ENCODE assay signal across 17 cellular contexts in the genomic region with DNA sequence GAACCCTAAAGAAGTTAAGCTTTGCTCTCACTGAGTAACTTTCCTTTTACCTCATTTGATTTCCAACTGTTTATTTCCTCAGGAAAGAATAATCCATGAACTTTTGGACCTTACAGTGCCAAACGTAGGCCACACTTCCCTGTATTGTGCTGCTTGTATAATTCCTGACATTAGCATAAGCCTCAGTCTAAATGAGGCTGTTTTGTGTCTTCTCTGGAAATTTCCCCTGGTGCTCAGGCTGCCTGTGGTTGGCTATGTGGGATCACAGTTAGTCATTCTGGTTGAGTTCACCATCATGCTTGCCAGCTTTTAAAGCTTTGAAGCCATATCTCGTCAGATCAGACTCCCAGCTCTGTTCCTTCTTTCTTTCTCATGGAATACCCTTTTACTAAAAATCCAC.
A peak's percentile ranks its signal among the peaks of the same experiment; 100 is the strongest.
DNase-seq lines count a peak whose midpoint lies in the region; ATAC-seq and TF ChIP-seq lines count a peak whose summit lies in the region.
"Had no signal": no experiment of that assay in that cellular context is flagged by ENCODE, and none has a peak within 500 bp of the region (broad histone marks: within the 10 kb centered on the region; RNA-seq: fewer than 3 reads in every experiment).

No MANE protein-coding gene starts in this region.

- peaks cover 73% of the 10 kb centered on the region for H3K4me1 Mint-ChIP-seq in activated CD8-positive, alpha-beta T cell treated with anti-CD3 and anti-CD28 coated beads for 36 hours (ENCODE audit: low read depth)
- H3K4me1 Mint-ChIP-seq in stimulated activated memory B cell treated with anti-CD40 and anti-IgM and Interleukin-4, amounts not matched to agents 10 μg/mL and 1 μg/mL and 100 μg/mL, for 72 hours: peaks cover 11% of the 10 kb centered on the region

- no peaks in the 10 kb centered on the region for H3K36me3 ChIP-seq in heart right ventricle
- H3K36me3 ChIP-seq: BE2C, HAP-1, pancreas, thyroid gland had no signal

- peaks cover 4% of the 10 kb centered on the region for H3K9me3 Mint-ChIP-seq in activated CD8-positive, alpha-beta T cell treated with anti-CD3 and anti-CD28 coated beads for 36 hours
- no peaks in the 10 kb centered on the region for H3K9me3 Mint-ChIP-seq in stimulated activated memory B cell treated with anti-CD40 and anti-IgM and Interleukin-4, amounts not matched to agents 10 μg/mL and 1 μg/mL and 100 μg/mL, for 72 hours
- H3K9me3 Mint-ChIP-seq: WTC11 had no signal

- H3K36me3 Mint-ChIP-seq in activated CD8-positive, alpha-beta T cell treated with anti-CD3 and anti-CD28 coated beads for 36 hours (ENCODE audit: low read depth): peaks cover 22% of the 10 kb centered on the region
- no peaks in the 10 kb centered on the region for H3K36me3 Mint-ChIP-seq in stimulated activated memory B cell treated with anti-CD40 and anti-IgM and Interleukin-4, amounts not matched to agents 10 μg/mL and 1 μg/mL and 100 μg/mL, for 72 hours
- H3K36me3 Mint-ChIP-seq: WTC11 had no signal

- H3K27ac ChIP-seq in heart right ventricle: peak overlapping the region in 8 of 10 donors; percentile 13 to 76 (median 63)
- H3K27ac ChIP-seq: pancreas had no signal

- WGBS in heart right ventricle, 2 donors: 54 to 59% methylated on average over 2 of the region's 2 CpGs

- H3K4me3 ChIP-seq in heart right ventricle: no peak overlapping the region
- H3K4me3 ChIP-seq: HAP-1, pancreas, thyroid gland had no signal

- no peaks in the 10 kb centered on the region for H3K9me3 ChIP-seq in heart right ventricle
- H3K9me3 ChIP-seq: BE2C, HAP-1, pancreas, thyroid gland had no signal

- no peak for TF ChIP-seq CTCF in heart right ventricle (IDR thresholded peaks at IDR 0.05)
- TF ChIP-seq CTCF in activated CD8-positive, alpha-beta T cell treated with anti-CD3 and anti-CD28 coated beads for 36 hours (IDR thresholded peaks at IDR 0.05): no peak

- POLR2A ChIA-PET in activated CD8-positive, alpha-beta T cell treated with anti-CD3 and anti-CD28 coated beads for 36 hours (lab: Charles Lee): interaction anchor here (1.5 kb wide), 1 partner anchor 16 kb away, joined by 3 read pairs; no protein-coding TSS in a partner anchor

- peak overlapping the region; percentile 89 for H3K27ac Mint-ChIP-seq in activated CD8-positive, alpha-beta T cell treated with anti-CD3 and anti-CD28 coated beads for 36 hours
- H3K27ac Mint-ChIP-seq in stimulated activated memory B cell treated with anti-CD40 and anti-IgM and Interleukin-4, amounts not matched to agents 10 μg/mL and 1 μg/mL and 100 μg/mL, for 72 hours: peak overlapping the region; percentile 52
- H3K27ac Mint-ChIP-seq: WTC11 had no signal

- no peaks in the 10 kb centered on the region for H3K27me3 ChIP-seq in heart right ventricle
- H3K27me3 ChIP-seq: BE2C, pancreas, thyroid gland had no signal

- no peaks in the 10 kb centered on the region for H3K27me3 Mint-ChIP-seq in activated CD8-positive, alpha-beta T cell treated with anti-CD3 and anti-CD28 coated beads for 36 hours
- no peaks in the 10 kb centered on the region for H3K27me3 Mint-ChIP-seq in stimulated activated memory B cell treated with anti-CD40 and anti-IgM and Interleukin-4, amounts not matched to agents 10 μg/mL and 1 μg/mL and 100 μg/mL, for 72 hours

- peaks cover 0 to 51% (median 18%) of the 10 kb centered on the region in 9 donors for H3K4me1 ChIP-seq in heart right ventricle
- H3K4me1 ChIP-seq: BE2C, HAP-1 had no signal

- CTCF ChIA-PET in activated CD8-positive, alpha-beta T cell treated with anti-CD3 and anti-CD28 coated beads for 36 hours (lab: Charles Lee): interaction anchor here (1.0 to 4.5 kb wide), 4 partner anchors 13 to 137 kb away, joined by 3 to 26 read pairs (median 4); no protein-coding TSS in a partner anchor

- DNase-seq in heart right ventricle (peak in 1 of 2 donors; percentile 42), Right ventricle myocardium inferior (ENCODE audit: missing footprints) (no peak), fibroblast of peridontal ligament (ENCODE audit: extremely low read depth) (peak; percentile 76), NCI-H69 (lab: John Stamatoyannopoulos, UW) (no peak), DMS79 (lab: John Stamatoyannopoulos, UW) (no peak), NCI-H345 (lab: John Stamatoyannopoulos, UW) (no peak)
- DNase-seq in activated CD8-positive, alpha-beta T cell treated with anti-CD3 and anti-CD28 coated beads for 36 hours: peak; percentile 69
- DNase-seq: anterior cingulate cortex, BE2C, Kasumi-1, kidney, NCI-H2171 treated with DMSO at 0.1 percent for 48 hours, pancreas, thyroid gland had no signal

- intact Hi-C loops in heart right ventricle (cut with DNase I): no loop called here
- intact Hi-C loops in Right ventricle myocardium inferior (cut with DNase I): no loop called here
- intact Hi-C loops in activated CD8-positive, alpha-beta T cell treated with anti-CD3 and anti-CD28 coated beads for 36 hours (cut with micrococcal nuclease): loop anchor here (5.0 kb wide), 1 partner anchor 125 kb away; no protein-coding TSS in a partner anchor

- ATAC-seq in heart right ventricle (peak; percentile 70 to 96 (median 84)), Right ventricle myocardium inferior (no peak)
- ATAC-seq in activated CD8-positive, alpha-beta T cell treated with anti-CD3 and anti-CD28 coated beads for 36 hours: peak; percentile 60
- ATAC-seq in stimulated activated memory B cell treated with anti-CD40 and anti-IgM and Interleukin-4, amounts not matched to agents 10 μg/mL and 1 μg/mL and 100 μg/mL, for 72 hours: no peak
- ATAC-seq: WTC11 had no signal

- peak overlapping the region; percentile 46 for H3K4me3 Mint-ChIP-seq in activated CD8-positive, alpha-beta T cell treated with anti-CD3 and anti-CD28 coated beads for 36 hours
- H3K4me3 Mint-ChIP-seq in stimulated activated memory B cell treated with anti-CD40 and anti-IgM and Interleukin-4, amounts not matched to agents 10 μg/mL and 1 μg/mL and 100 μg/mL, for 72 hours: no peak overlapping the region
- H3K4me3 Mint-ChIP-seq: WTC11 had no signal

Comparison
In these comparisons a context has a peak if more than half of its experiments do, and no peak if none do; other contexts are left out.
1. ATAC-seq: peak in heart right ventricle (8 of 8) and activated CD8-positive, alpha-beta T cell treated with anti-CD3 and anti-CD28 coated beads for 36 hours (single experiment); none in Right ventricle myocardium inferior (single experiment) and stimulated activated memory B cell treated with anti-CD40 and anti-IgM and Interleukin-4, amounts not matched to agents 10 μg/mL and 1 μg/mL and 100 μg/mL, for 72 hours (single experiment).
2. DNase-seq: peak in activated CD8-positive, alpha-beta T cell treated with anti-CD3 and anti-CD28 coated beads for 36 hours (single experiment) and fibroblast of peridontal ligament (single experiment); none in Right ventricle myocardium inferior (single experiment), NCI-H69 (single experiment), DMS79 (single experiment) and NCI-H345 (single experiment).